9 cellular contexts compared by ENCODE assay signal in the genomic region with DNA sequence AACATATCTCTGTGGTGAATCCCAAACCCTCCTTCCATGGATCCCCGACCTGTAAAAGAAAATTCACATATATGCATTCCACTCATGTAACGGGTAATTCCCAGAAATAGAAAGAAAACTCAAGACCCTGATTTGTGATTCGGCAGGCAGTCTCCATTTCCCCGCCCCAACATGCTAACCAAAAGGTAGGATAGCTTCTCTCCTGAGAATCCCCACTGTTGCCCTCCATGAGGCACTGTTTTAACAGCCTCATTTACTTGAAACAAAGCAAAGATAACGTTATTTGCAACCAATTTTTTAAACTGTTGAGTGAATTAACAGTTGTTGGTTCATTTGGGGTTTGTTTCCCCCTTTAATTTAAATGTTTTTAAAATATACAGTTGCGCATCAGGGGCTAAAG. TPM values are rescaled to one million over a fixed set of nuclear protein-coding genes. Genes with fewer than 3 reads are reported as not detected.
DNase-seq lines count a peak whose midpoint lies in the region; ATAC-seq and TF ChIP-seq lines count a peak whose summit lies in the region.
"Had no signal": no experiment of that assay in that cellular context is flagged by ENCODE, and none has a peak within 500 bp of the region (broad histone marks: within the 10 kb centered on the region; RNA-seq: fewer than 3 reads in every experiment).

No MANE protein-coding gene starts in this region.

- H3K4me1 Mint-ChIP-seq in CD4-positive, alpha-beta memory T cell, result peaks cover 19 to 40% (median 29%) of the 10 kb centered on the region in 4 donors
- peaks cover 36% of the 10 kb centered on the region for H3K4me1 Mint-ChIP-seq in neural crest cell

- H3K9me3 ChIP-seq in CD4-positive, alpha-beta memory T cell (ENCODE audit: control insufficient read depth in 1 of 2, low read length in 2 of 2), result no peaks in the 10 kb centered on the region
- H3K9me3 ChIP-seq: neutrophil had no signal

- H3K27me3 ChIP-seq in CD4-positive, alpha-beta memory T cell (ENCODE audit: insufficient read depth, low read length), result no peaks in the 10 kb centered on the region

- CTCF ChIA-PET in CD4-positive, alpha-beta memory T cell (lab: Charles Lee; ENCODE audit: partially characterized antibody), result interaction anchor here (0.8 to 9.5 kb wide), 15 partner anchors 11 to 784 kb away, joined by 3 to 185 read pairs (median 4); no protein-coding TSS in a partner anchor

- H3K36me3 Mint-ChIP-seq in CD4-positive, alpha-beta memory T cell, result peaks cover 0 to 8% of the 10 kb centered on the region in 2 donors
- no peaks in the 10 kb centered on the region for H3K36me3 Mint-ChIP-seq in neural crest cell (ENCODE audit: low read depth)

- POLR2A ChIA-PET in CD4-positive, alpha-beta memory T cell (lab: Charles Lee; ENCODE audit: partially characterized antibody), result interaction anchor here (1.3 to 2.7 kb wide), 2 partner anchors 95 to 487 kb away, joined by 5 to 12 read pairs; partner anchors contain the start of gene ABCD2

- no peak for TF ChIP-seq CTCF in neural crest cell (conservative IDR thresholded peaks at IDR 0.05)

- no peaks in the 10 kb centered on the region for H3K9me3 Mint-ChIP-seq in CD4-positive, alpha-beta memory T cell
- peaks cover 4% of the 10 kb centered on the region for H3K9me3 Mint-ChIP-seq in neural crest cell

- H3K36me3 ChIP-seq in CD4-positive, alpha-beta memory T cell (ENCODE audit: insufficient read depth, low read length), result no peaks in the 10 kb centered on the region
- H3K36me3 ChIP-seq: neutrophil had no signal

- peaks cover 30% of the 10 kb centered on the region for H3K4me1 ChIP-seq in CD4-positive, alpha-beta memory T cell (ENCODE audit: insufficient read depth, low read length)

- H3K27me3 Mint-ChIP-seq in CD4-positive, alpha-beta memory T cell, result peaks cover 3% of the 10 kb centered on the region in 2 donors
- no peaks in the 10 kb centered on the region for H3K27me3 Mint-ChIP-seq in neural crest cell (ENCODE audit: low read depth)

- intact Hi-C loops in CD4-positive, alpha-beta memory T cell (cut with micrococcal nuclease), result loop anchor here (1.0 to 5.0 kb wide), 7 partner anchors 95 to 788 kb away; partner anchors contain the start of gene KIF21A

- ATAC-seq in GM18867 (IDR thresholded peaks at IDR 0.05; ENCODE audit: unreplicated experiment) (no peak), HG02884 (IDR thresholded peaks at IDR 0.05; ENCODE audit: unreplicated experiment) (no peak), GM21529 (IDR thresholded peaks at IDR 0.05; ENCODE audit: unreplicated experiment) (no peak), HG03175 (IDR thresholded peaks at IDR 0.05; ENCODE audit: unreplicated experiment) (no peak)

- H3K4me3 ChIP-seq in CD4-positive, alpha-beta memory T cell (ENCODE audit: low read length in 2 of 2), result peak overlapping the region; percentile 40 to 48

- H3K4me3 Mint-ChIP-seq in CD4-positive, alpha-beta memory T cell, result peak overlapping the region; percentile 82 to 93 (median 88)
- H3K4me3 Mint-ChIP-seq in neural crest cell, result peak overlapping the region; percentile 90

- DNase-seq in CD4-positive, alpha-beta memory T cell, result peak in 4 of 5 donors; percentile 9 to 26 (median 11)
- DNase-seq in NCI-H1105 treated with DMSO at 0.1 percent for 48 hours (lab: John Stamatoyannopoulos, UW) (peak; percentile 64), neural crest cell (ENCODE audit: low read depth, low spot score) (no peak)
- peak; percentile 0 for DNase-seq in central memory CD4-positive, alpha-beta T cell

- H3K27ac Mint-ChIP-seq in CD4-positive, alpha-beta memory T cell, result peak overlapping the region; percentile 74 to 92 (median 88)
- no peak overlapping the region for H3K27ac Mint-ChIP-seq in neural crest cell (ENCODE audit: unreplicated experiment)

- peak overlapping the region; percentile 59 for H3K27ac ChIP-seq in CD4-positive, alpha-beta memory T cell (ENCODE audit: low read depth, low read length)

RNA-seq across cellular contexts. Expression of gene SLC2A13, which starts 0.8 kb away (rescaled TPM):
- total RNA-seq in CD4-positive, alpha-beta memory T cell, result 1 to 10 TPM; 5.7 to 6.1 TPM
- 1 to 10 TPM; 2.3 to 2.8 TPM for polyA plus RNA-seq in CD4-positive, alpha-beta memory T cell
- 5.6 and 6.3 TPM in 2 replicates for total RNA-seq in neural crest cell
